ENCODE assay signal across 28 cellular contexts in genomic region chr9:26234865-26235264, GRCh38.
DNase-seq lines count a peak whose midpoint lies in the region; ATAC-seq, FAIRE-seq and TF ChIP-seq lines count a peak whose summit lies in the region.
"Had no signal": no experiment of that assay in that cellular context is flagged by ENCODE, and none has a peak within 500 bp of the region (broad histone marks: within the 10 kb centered on the region; RNA-seq: fewer than 3 reads in every experiment).

No MANE protein-coding gene starts in this region.

- POLR2A ChIA-PET in GM12878 (lab: Charles Lee): no interaction called here
- POLR2A ChIA-PET in A673 (lab: Charles Lee; ENCODE audit: low non-redundant PET): no interaction called here

- SMC1A ChIA-PET in GM12878 (lab: Charles Lee; ENCODE audit: uncharacterized antibody, unreplicated experiment): no interaction called here

- no peaks in the 10 kb centered on the region for H3K9me2 ChIP-seq in Karpas-422 (replicated peaks; ENCODE audit: insufficient read depth, low read length)

- peak; percentile 10 for DNase-seq in AG08395 (ENCODE audit: low spot score)
- peak; percentile 35 for DNase-seq in Karpas-422
- DNase-seq in GM12878 (ENCODE audit: low read depth, low spot score): no peak
- no peak for DNase-seq in adrenal gland
- DNase-seq in A673 (ENCODE audit: low spot score): no peak
- no peak for DNase-seq in NCI-H345 treated with DMSO at 0.1 percent for 48 hours (lab: John Stamatoyannopoulos, UW; ENCODE audit: unreplicated experiment)
- no peak for DNase-seq in NCI-H2171 treated with DMSO at 0.1 percent for 48 hours (lab: John Stamatoyannopoulos, UW)
- DNase-seq: activated CD4-positive, alpha-beta T cell treated with anti-CD3 and anti-CD28 coated beads for 48 hours; activated CD8-positive, alpha-beta memory T cell treated with anti-CD3 and anti-CD28 coated beads for 24 hours; CD4-positive, alpha-beta memory T cell; hypothalamus; left cardiac atrium; natural killer cell; NCI-H1092 treated with DMSO at 0.1 percent for 48 hours; NCI-H1930; NCI-H526; nucleus accumbens; PC-3; SHP77; stimulated activated CD4-positive, alpha-beta T cell treated with anti-CD3 and anti-CD28 coated beads, Interleukin-2, amount 100 ng/mL, for 48 hours; WERI-Rb-1 had no signal

- ATAC-seq in GM21717 (IDR thresholded peaks at IDR 0.05; ENCODE audit: unreplicated experiment) (peak; percentile 52), GM12878 (peak; percentile 16; the same call in 1 of the 3 replicates)
- ATAC-seq: A549, left cardiac atrium, natural killer cell, PC-3, psoas muscle, sciatic nerve had no signal

- H3K27me3 ChIP-seq in Karpas-422 (ENCODE audit: low read length): no peaks in the 10 kb centered on the region
- no peaks in the 10 kb centered on the region for H3K27me3 ChIP-seq in GM12878 (replicated peaks in 1 of 2; ENCODE audit: control insufficient read depth in 2 of 2, insufficient read depth in 2 of 2, low read length in 1 of 2)
- H3K27me3 ChIP-seq in adrenal gland: no peaks in the 10 kb centered on the region
- no peaks in the 10 kb centered on the region for H3K27me3 ChIP-seq in A673 (replicated peaks; ENCODE audit: insufficient read depth, low read depth, low read length, poor library complexity)
- H3K27me3 ChIP-seq: tibial nerve had no signal

- H4K20me1 ChIP-seq in Karpas-422 (ENCODE audit: insufficient read depth, low read depth, low read length): no peaks in the 10 kb centered on the region
- no peaks in the 10 kb centered on the region for H4K20me1 ChIP-seq in GM12878 (ENCODE audit: control insufficient read depth, insufficient read depth)

- no peak overlapping the region for H3K27ac ChIP-seq in Karpas-422 (ENCODE audit: low read length)
- H3K27ac ChIP-seq in GM12878 (ENCODE audit: control insufficient read depth, insufficient read depth): no peak overlapping the region
- no peak overlapping the region for H3K27ac ChIP-seq in adrenal gland
- H3K27ac ChIP-seq in A673 (ENCODE audit: low read depth, low read length, poor library complexity, severe bottlenecking): no peak overlapping the region
- H3K27ac ChIP-seq: A549, psoas muscle, tibial nerve, WERI-Rb-1 had no signal

- H3K36me3 ChIP-seq in Karpas-422 (ENCODE audit: insufficient read depth, low read length) (no peaks in the 10 kb centered on the region), GM12878 (ENCODE audit: control insufficient read depth in 2 of 2, insufficient read depth in 2 of 2, low read length in 1 of 2) (no peaks in the 10 kb centered on the region), adrenal gland (replicated peaks in 1 of 2) (no peaks in the 10 kb centered on the region), A673 (ENCODE audit: insufficient read depth, low read length, poor library complexity, severe bottlenecking) (no peaks in the 10 kb centered on the region)
- H3K36me3 ChIP-seq: tibial nerve, WERI-Rb-1 had no signal

- H3K4me1 ChIP-seq in Karpas-422 (ENCODE audit: low read length) (peaks cover 6% of the 10 kb centered on the region; the same call in 1 of the 2 replicates), GM12878 (ENCODE audit: control insufficient read depth, insufficient read depth, low read length) (no peaks in the 10 kb centered on the region), adrenal gland (replicated peaks in 1 of 2) (no peaks in the 10 kb centered on the region), A673 (ENCODE audit: insufficient read depth, low read length, poor library complexity, severe bottlenecking) (no peaks in the 10 kb centered on the region)
- H3K4me1 ChIP-seq: A549, psoas muscle, tibial nerve had no signal

- no peak for FAIRE-seq in GM12878 (lab: Jason Lieb, UNC)
- FAIRE-seq: A549, bronchial epithelial cell had no signal

- WGBS in GM12878 (ENCODE audit: insufficient coverage, insufficient replicate concordance, low lambda C conversion rate, missing lambda C conversion rate): 0% methylated on average over 2 of the region's 2 CpGs
- 82 to 92% (median 85%) methylated on average over 2 of the region's 2 CpGs for WGBS in adrenal gland, 4 donors

- CTCF ChIA-PET in GM12878 (lab: Yijun Ruan, JAX) (no interaction called here), A673 (lab: Charles Lee) (no interaction called here)

- RAD21 ChIA-PET in GM12878 (lab: Charles Lee; ENCODE audit: unreplicated experiment): no interaction called here

- H3K9me3 ChIP-seq in Karpas-422 (ENCODE audit: low read length): no peaks in the 10 kb centered on the region
- no peaks in the 10 kb centered on the region for H3K9me3 ChIP-seq in GM12878 (replicated peaks; ENCODE audit: control insufficient read depth, insufficient read depth, low read length)
- H3K9me3 ChIP-seq in adrenal gland (replicated peaks in 1 of 3): no peaks in the 10 kb centered on the region
- no peaks in the 10 kb centered on the region for H3K9me3 ChIP-seq in A673 (ENCODE audit: low read depth, low read length, poor library complexity, severe bottlenecking)
- H3K9me3 ChIP-seq: A549, psoas muscle, tibial nerve had no signal

- TF ChIP-seq RAD21 in GM12878 (IDR thresholded peaks at IDR 0.05; ENCODE audit: insufficient read depth, low read depth, low read length): no peak

- no TSS peak for BruUV-seq in GM12878 (replicated peaks; lab: Mats Ljungman, UMichigan)
- no TSS peak for BruUV-seq in A673 (replicated peaks; lab: Mats Ljungman, UMichigan)

- TF ChIP-seq CTCF in GM12878 (IDR thresholded peaks at IDR 0.05 in 2 of 3, conservative IDR thresholded peaks at IDR 0.05 in 1 of 3; ENCODE audit: control insufficient read depth in 2 of 3, extremely low read depth in 1 of 3, insufficient read depth in 1 of 3, low read depth in 3 of 3, low read length in 3 of 3): no peak
- TF ChIP-seq CTCF in adrenal gland (IDR thresholded peaks at IDR 0.05): no peak
- TF ChIP-seq CTCF in A673 (conservative IDR thresholded peaks at IDR 0.05; ENCODE audit: low read depth, low read length): no peak

- H2AFZ ChIP-seq in Karpas-422 (ENCODE audit: low read length) (no peak overlapping the region), GM12878 (ENCODE audit: control insufficient read depth, low read depth, low read length) (no peak overlapping the region)

- intact Hi-C loops in GM12878 (cut with micrococcal nuclease; ENCODE audit: unreplicated experiment): no loop called here
- intact Hi-C loops in adrenal gland (cut with DNase I): no loop called here
- intact Hi-C loops in A673 (cut with micrococcal nuclease; ENCODE audit: unreplicated experiment): no loop called here

- H3K4me2 ChIP-seq in Karpas-422 (ENCODE audit: low read depth, low read length, poor library complexity, severe bottlenecking) (no peak overlapping the region), GM12878 (ENCODE audit: control insufficient read depth, insufficient read depth) (no peak overlapping the region)
- H3K4me2 ChIP-seq: A549 had no signal

- TF ChIP-seq EP300 in GM12878 (IDR thresholded peaks at IDR 0.05; ENCODE audit: borderline replicate concordance in 1 of 2, control insufficient read depth in 1 of 2, low read depth in 2 of 2, low read length in 2 of 2): no peak

- H3K79me2 ChIP-seq in Karpas-422 (ENCODE audit: low read length): no peaks in the 10 kb centered on the region
- no peaks in the 10 kb centered on the region for H3K79me2 ChIP-seq in GM12878 (ENCODE audit: control insufficient read depth, insufficient read depth, low read length)

- no peak overlapping the region for H3K9ac ChIP-seq in Karpas-422 (ENCODE audit: low read length)
- H3K9ac ChIP-seq in GM12878 (ENCODE audit: control insufficient read depth, insufficient read depth, low read length): no peak overlapping the region

- in situ Hi-C loops in GM12878 (cut with MboI): no loop called here

- TF ChIP-seq POLR2A in GM12878 (IDR thresholded peaks at IDR 0.05; ENCODE audit: low read depth, low read length) (no peak), adrenal gland (IDR thresholded peaks at IDR 0.05) (no peak)

- H3K4me3 ChIP-seq in Karpas-422 (ENCODE audit: low read length): no peak overlapping the region
- H3K4me3 ChIP-seq in GM12878: no peak overlapping the region
- H3K4me3 ChIP-seq in adrenal gland: no peak overlapping the region
- no peak overlapping the region for H3K4me3 ChIP-seq in A673 (ENCODE audit: low read depth, low read length, poor library complexity, severe bottlenecking)
- H3K4me3 ChIP-seq: A549, lung, psoas muscle, tibial nerve had no signal

TF ChIP-seq in GM12878, 131 proteins besides CTCF, POLR2A, EP300 and RAD21:
- TF ChIP-seq SMAD5 (IDR thresholded peaks at IDR 0.05; ENCODE audit: low read depth): no peak
- TF ChIP-seq NR2F1 (conservative IDR thresholded peaks at IDR 0.05): no peak
- TF ChIP-seq EED (IDR thresholded peaks at IDR 0.05; ENCODE audit: low read depth): no peak
- no peak for TF ChIP-seq KAT2A (conservative IDR thresholded peaks at IDR 0.05; ENCODE audit: control insufficient read depth, low read depth, low read length)
- TF ChIP-seq ZNF217 (IDR thresholded peaks at IDR 0.05): no peak
- TF ChIP-seq IRF4 (IDR thresholded peaks at IDR 0.05; ENCODE audit: low read depth, low read length): no peak
- no peak for TF ChIP-seq SUZ12 (IDR thresholded peaks at IDR 0.05; ENCODE audit: unreplicated experiment)
- TF ChIP-seq NFYA (IDR thresholded peaks at IDR 0.05; ENCODE audit: borderline replicate concordance, low read depth, low read length): no peak
- no peak for TF ChIP-seq BMI1 (IDR thresholded peaks at IDR 0.05; ENCODE audit: borderline replicate concordance)
- TF ChIP-seq CBFB (IDR thresholded peaks at IDR 0.05; ENCODE audit: low read depth): no peak
- TF ChIP-seq TCF3 (IDR thresholded peaks at IDR 0.05; ENCODE audit: borderline replicate concordance, insufficient read depth, low read depth, low read length): no peak
- no peak for TF ChIP-seq FOS (IDR thresholded peaks at IDR 0.05; ENCODE audit: borderline replicate concordance, extremely low read depth, insufficient read length)
TF ChIP-seq in GM12878: peak in this region for 0.

Comparison
In these comparisons a context has a peak if more than half of its experiments do, and no peak if none do; other contexts are left out.
1. DNase-seq: peak in AG08395 (single experiment) and Karpas-422 (single experiment); none in GM12878 (single experiment), adrenal gland (0 of 7), A673 (single experiment), NCI-H345 treated with DMSO at 0.1 percent for 48 hours (single experiment) and NCI-H2171 treated with DMSO at 0.1 percent for 48 hours (single experiment).